ENCODE assay signal across 8 cellular contexts in genomic region chr1:223363856-223364684, GRCh38. TPM values are rescaled to one million over a fixed set of nuclear protein-coding genes. Genes with fewer than 3 reads are reported as not detected.
DNase-seq lines count a peak whose midpoint lies in the region; FAIRE-seq and TF ChIP-seq lines count a peak whose summit lies in the region.

Gene SUSD4 (minus strand): TSS chr1:223364176. CDS start chr1:223363425, 751 bp downstream.

- H3K9me3 Mint-ChIP-seq in astrocyte (ENCODE audit: unreplicated experiment), result peaks cover 1% of the 10 kb centered on the region

- peaks cover 15% of the 10 kb centered on the region for H3K4me1 Mint-ChIP-seq in astrocyte (ENCODE audit: low read depth, unreplicated experiment)

- H3K36me3 ChIP-seq in astrocyte (ENCODE audit: insufficient read depth, low read length) (no peaks in the 10 kb centered on the region), smooth muscle cell (ENCODE audit: low read depth) (no peaks in the 10 kb centered on the region)

- H3K27me3 ChIP-seq in astrocyte (ENCODE audit: insufficient read depth, low read length), result peaks cover 42% of the 10 kb centered on the region
- H3K27me3 ChIP-seq in smooth muscle cell (ENCODE audit: low read depth), result peaks cover 47% of the 10 kb centered on the region

- peak within 1 kb of the TSS; percentile 62 for H3K27ac Mint-ChIP-seq in astrocyte (ENCODE audit: unreplicated experiment)

- H3K4me1 ChIP-seq in astrocyte (ENCODE audit: insufficient read depth, low read length) (peaks cover 16% of the 10 kb centered on the region), smooth muscle cell (ENCODE audit: low read depth) (peaks cover 10% of the 10 kb centered on the region)

- peak within 1 kb of the TSS; percentile 87 for H3K4me3 Mint-ChIP-seq in astrocyte (ENCODE audit: unreplicated experiment)

- H3K9me3 ChIP-seq in astrocyte (ENCODE audit: insufficient read depth, low read depth, low read length) (no peaks in the 10 kb centered on the region), smooth muscle cell (replicated peaks; ENCODE audit: low read depth) (no peaks in the 10 kb centered on the region)

- peak within 1 kb of the TSS; percentile 76 for H2AFZ ChIP-seq in astrocyte (ENCODE audit: low read depth, low read length)
- H2AFZ ChIP-seq in smooth muscle cell (ENCODE audit: low read depth), result peak within 1 kb of the TSS; percentile 44

- H3K9ac ChIP-seq in astrocyte (ENCODE audit: low read length) (peak within 1 kb of the TSS; percentile 18), smooth muscle cell (ENCODE audit: low read depth) (no peak within 1 kb of the TSS)

- H3K27me3 Mint-ChIP-seq in astrocyte (ENCODE audit: low read depth, unreplicated experiment), result peaks cover 15% of the 10 kb centered on the region

- peak; percentile 58 for DNase-seq in NCI-H2107 (lab: John Stamatoyannopoulos, UW)
- DNase-seq in NCI-H2107 treated with DMSO at 0.1 percent for 48 hours (lab: John Stamatoyannopoulos, UW; ENCODE audit: unreplicated experiment), result no peak
- peak; percentile 14 for DNase-seq in M059J (ENCODE audit: low read depth)
- peak; percentile 36 to 61 (median 52) for DNase-seq in T-helper 1 cell
- no peak for DNase-seq in astrocyte (ENCODE audit: low read depth)
- peak; percentile 71 for DNase-seq in iPS-NIHi7 (ENCODE audit: extremely low spot score)
- no peak for DNase-seq in smooth muscle cell (lab: John Stamatoyannopoulos, UW; ENCODE audit: unreplicated experiment)
- no peak for DNase-seq in epidermal melanocyte (ENCODE audit: insufficient read length, low spot score)

- H4K20me1 ChIP-seq in astrocyte (ENCODE audit: insufficient read depth, low read length) (no peaks in the 10 kb centered on the region), smooth muscle cell (ENCODE audit: low read depth) (no peaks in the 10 kb centered on the region)

- FAIRE-seq in astrocyte (lab: Jason Lieb, UNC), result no peak

- peak within 1 kb of the TSS; percentile 49 for H3K4me3 ChIP-seq in astrocyte (ENCODE audit: insufficient read depth, low read depth, low read length)
- peak within 1 kb of the TSS; percentile 54 for H3K4me3 ChIP-seq in smooth muscle cell

- WGBS in smooth muscle cell (ENCODE audit: low lambda C conversion rate), result 0% methylated on average over 35 of the region's 111 CpGs

- H3K36me3 Mint-ChIP-seq in astrocyte (ENCODE audit: low read depth, unreplicated experiment), result no peaks in the 10 kb centered on the region

- no peaks in the 10 kb centered on the region for H3K79me2 ChIP-seq in astrocyte (ENCODE audit: insufficient read depth, low read length)
- H3K79me2 ChIP-seq in smooth muscle cell (ENCODE audit: low read depth), result no peaks in the 10 kb centered on the region

- H3K27ac ChIP-seq in astrocyte (ENCODE audit: low read depth, low read length) (no peak within 1 kb of the TSS), smooth muscle cell (ENCODE audit: low read depth) (no peak within 1 kb of the TSS)

- no peak for TF ChIP-seq CTCF in astrocyte (IDR thresholded peaks at IDR 0.05; ENCODE audit: insufficient read depth, low read depth, low read length)
- TF ChIP-seq CTCF in smooth muscle cell (IDR thresholded peaks at IDR 0.05; ENCODE audit: borderline replicate concordance, insufficient read depth, poor library complexity, severe bottlenecking), result no peak

- peaks cover 8% of the 10 kb centered on the region for H3F3A ChIP-seq in smooth muscle cell (ENCODE audit: low read depth)

- H3K4me2 ChIP-seq in astrocyte (ENCODE audit: low read length) (peak within 1 kb of the TSS; percentile 88), smooth muscle cell (peak within 1 kb of the TSS; percentile 88)

RNA-seq across cellular contexts. Expression of gene SUSD4, which starts in this region (rescaled TPM):
- 2.2 and 4.6 TPM in 2 replicates for total RNA-seq in M059J (2014; rRNA removed; shearing (Covaris generic))
- 9.2 and 18.8 TPM in 2 replicates for total RNA-seq in astrocyte
- total RNA-seq in smooth muscle cell, result 4.5 and 6.1 TPM in 2 replicates
- polyA plus RNA-seq in smooth muscle cell, result 4.8 and 5.1 TPM in 2 replicates

Comparison
In these comparisons a context has a peak if more than half of its experiments do, and no peak if none do; other contexts are left out.
1. DNase-seq: peak in NCI-H2107 (single experiment), M059J (single experiment), T-helper 1 cell (5 of 5) and iPS-NIHi7 (single experiment); none in NCI-H2107 treated with DMSO at 0.1 percent for 48 hours (single experiment), astrocyte (single experiment), smooth muscle cell (single experiment) and epidermal melanocyte (single experiment).